8 cellular contexts compared by ENCODE assay signal in genomic region chr19:46299004-46299509, GRCh38. TPM values are rescaled to one million over a fixed set of nuclear protein-coding genes. Genes with fewer than 3 reads are reported as not detected.
DNase-seq lines count a peak whose midpoint lies in the region; ATAC-seq lines count a peak whose summit lies in the region.

No MANE protein-coding gene starts in this region.

- no peaks in the 10 kb centered on the region for H3K36me3 ChIP-seq in GM23248 (ENCODE audit: low read depth)

- no peaks in the 10 kb centered on the region for H3F3A ChIP-seq in GM23248 (ENCODE audit: insufficient read depth)

- CTCF ChIA-PET in T-cell (lab: Charles Lee), result no interaction called here

- no peaks in the 10 kb centered on the region for H3K27me3 ChIP-seq in GM23248 (replicated peaks; ENCODE audit: insufficient read depth)

- H3K79me2 ChIP-seq in GM23248 (ENCODE audit: insufficient read depth), result no peaks in the 10 kb centered on the region

- H3K27ac ChIP-seq in GM23248, result no peak overlapping the region
- H3K27ac ChIP-seq in caudate nucleus (ENCODE audit: low read depth, low read length), result peak overlapping the region; percentile 83
- H3K27ac ChIP-seq in temporal lobe (ENCODE audit: low read depth, low read length), result peak overlapping the region; percentile 30

- no peaks in the 10 kb centered on the region for H3K9me2 ChIP-seq in GM23248 (ENCODE audit: insufficient read depth)

- ATAC-seq in T-cell (replicated peaks in 1 of 4), result no peak

- peaks cover 30 to 33% of the 10 kb centered on the region in 2 donors for H3K27me3 Mint-ChIP-seq in T-cell

- H3K27ac Mint-ChIP-seq in T-cell, result no peak overlapping the region

- DNase-seq in GM23248 (peak; percentile 88), NCI-H446 treated with DMSO at 0.1 percent for 48 hours (lab: John Stamatoyannopoulos, UW) (peak; percentile 76), caudate nucleus (lab: John Stamatoyannopoulos, UW) (peak in 59 of 61 donors; percentile 17 to 94 (median 83)), kidney tubule cell (ENCODE audit: low spot score) (peak; percentile 86), NOMO-1 treated with DMSO at 0.1 percent for 48 hours (lab: John Stamatoyannopoulos, UW; ENCODE audit: unreplicated experiment) (no peak), T-cell (no peak), KG1 (lab: John Stamatoyannopoulos, UW) (no peak)

- H3K9me3 Mint-ChIP-seq in T-cell, result no peaks in the 10 kb centered on the region

- H3K4me3 Mint-ChIP-seq in T-cell, result no peak overlapping the region

- H3K9ac ChIP-seq in GM23248, result no peak overlapping the region

- peak overlapping the region; percentile 25; the same call in 1 of the 2 replicates for H3K4me3 ChIP-seq in GM23248

- in situ Hi-C loops in GM23248 (cut with MboI), result no loop called here

- WGBS in GM23248 (ENCODE audit: low coverage in 1 of 2, low lambda C conversion rate in 2 of 2, missing lambda C conversion rate in 2 of 2), 2 experiments, result 5 to 6% methylated on average over 8 to 11 of the region's 11 CpGs

- no peaks in the 10 kb centered on the region for H3K9me3 ChIP-seq in GM23248 (ENCODE audit: low read depth)

- POLR2A ChIA-PET in T-cell (lab: Charles Lee), result no interaction called here

- peak overlapping the region; percentile 59; the same call in 1 of the 2 replicates for H2AFZ ChIP-seq in GM23248

- peak overlapping the region; percentile 48 for H3K4me2 ChIP-seq in GM23248 (ENCODE audit: unreplicated experiment)

- H3K4me1 ChIP-seq in GM23248 (ENCODE audit: insufficient read depth), result peaks cover 24% of the 10 kb centered on the region

- no peaks in the 10 kb centered on the region for H3K36me3 Mint-ChIP-seq in T-cell

- no peaks in the 10 kb centered on the region for H4K20me1 ChIP-seq in GM23248 (ENCODE audit: insufficient read depth)

- H3K4me1 Mint-ChIP-seq in T-cell, result peaks cover 0 to 8% (median 2%) of the 10 kb centered on the region in 3 donors

RNA-seq across cellular contexts. Expression of gene HIF3A, which starts 2.2 kb away (rescaled TPM):
- total RNA-seq in GM23248 (2014; rRNA removed; shearing (Covaris generic)), result not detected in 2 replicates
- polyA plus RNA-seq in GM23248 (2016; fragmentation: Nextera tagmentation; extraction: Ambion mirVana), result 0.20 and 0.27 TPM in 2 replicates
- 6.1 TPM for total RNA-seq in temporal lobe
- total RNA-seq in T-cell, result under 1 TPM in 3 of 5 donors, not detected in 2; 0.13 to 0.76 (median 0.26) TPM

RNA-seq across cellular contexts. Expression of gene PPP5C, which starts 47.8 kb away (rescaled TPM):
- 56.4 and 60.8 TPM in 2 replicates for total RNA-seq in GM23248 (2014; rRNA removed; shearing (Covaris generic))
- 47.3 and 48.7 TPM in 2 replicates for polyA plus RNA-seq in GM23248 (2016; fragmentation: Nextera tagmentation; extraction: Ambion mirVana)
- 42.5 TPM for total RNA-seq in temporal lobe
- total RNA-seq in T-cell, result 10 to 100 TPM; 40.3 to 59.7 (median 42.8) TPM

Comparison
In these comparisons a context has a peak if more than half of its experiments do, and no peak if none do; other contexts are left out.
1. DNase-seq: peak in GM23248 (single experiment), NCI-H446 treated with DMSO at 0.1 percent for 48 hours (single experiment), caudate nucleus (59 of 61) and kidney tubule cell (single experiment); none in NOMO-1 treated with DMSO at 0.1 percent for 48 hours (single experiment), T-cell (0 of 34) and KG1 (single experiment).